ENCODE assay signal across 11 cellular contexts in genomic region chr1:201712387-201713092, GRCh38.
DNase-seq lines count a peak whose midpoint lies in the region; ATAC-seq and TF ChIP-seq lines count a peak whose summit lies in the region.
"Had no signal": no experiment of that assay in that cellular context is flagged by ENCODE, and none has a peak within 500 bp of the region (broad histone marks: within the 10 kb centered on the region; RNA-seq: fewer than 3 reads in every experiment).

No MANE protein-coding gene starts in this region.

- DNase-seq in AG04450 (ENCODE audit: low read depth, low spot score) (no peak), glomerular visceral epithelial cell (ENCODE audit: extremely low spot score) (peak; percentile 40), sigmoid colon (peak; percentile 71), NCI-H146 (lab: John Stamatoyannopoulos, UW) (no peak), GM19238 (ENCODE audit: insufficient read length, low spot score) (no peak), COLO829 (ENCODE audit: low spot score) (no peak)
- no peak for DNase-seq in natural killer cell treated with Interleukin-12 subunit alpha and Interleukin-12 subunit beta and Interleukin-15 and Interleukin-18, amount 100 ng/mL, for 72 hours (ENCODE audit: low spot score)
- DNase-seq: NCI-H1436 treated with DMSO at 0.1 percent for 48 hours had no signal

- H3K27ac Mint-ChIP-seq in activated T-helper 17 cell treated with anti-CD3 and anti-CD28 coated beads, Interleukin-2, amount 50 U/mL, for 72 hours: peak overlapping the region; percentile 14
- no peak overlapping the region for H3K27ac Mint-ChIP-seq in natural killer cell treated with Interleukin-12 subunit alpha and Interleukin-12 subunit beta and Interleukin-15 and Interleukin-18, amount 100 ng/mL, for 72 hours
- H3K27ac Mint-ChIP-seq: activated CD8-positive, alpha-beta T cell treated with anti-CD3 and anti-CD28 coated beads for 36 hours; T-helper 2 cell treated with Interferon-gamma antibody and Interleukin-4, amounts not matched to agents 5 μg/mL and 100 μg/mL, for 36 hours had no signal

- no peak for TF ChIP-seq CTCF in AG04450 (IDR thresholded peaks at IDR 0.05; ENCODE audit: low read depth, low read length)
- no peak for TF ChIP-seq CTCF in sigmoid colon (IDR thresholded peaks at IDR 0.05)

- 85 to 87% methylated on average over 7 of the region's 7 CpGs for WGBS in sigmoid colon, 2 donors

- H3K4me1 Mint-ChIP-seq in activated T-helper 17 cell treated with anti-CD3 and anti-CD28 coated beads, Interleukin-2, amount 50 U/mL, for 72 hours: no peaks in the 10 kb centered on the region
- H3K4me1 Mint-ChIP-seq in natural killer cell treated with Interleukin-12 subunit alpha and Interleukin-12 subunit beta and Interleukin-15 and Interleukin-18, amount 100 ng/mL, for 72 hours (ENCODE audit: low read depth in 2 of 2): no peaks in the 10 kb centered on the region

- no peak overlapping the region for H3K4me3 Mint-ChIP-seq in activated T-helper 17 cell treated with anti-CD3 and anti-CD28 coated beads, Interleukin-2, amount 50 U/mL, for 72 hours
- H3K4me3 Mint-ChIP-seq in natural killer cell treated with Interleukin-12 subunit alpha and Interleukin-12 subunit beta and Interleukin-15 and Interleukin-18, amount 100 ng/mL, for 72 hours: no peak overlapping the region
- H3K4me3 Mint-ChIP-seq: activated CD8-positive, alpha-beta T cell treated with anti-CD3 and anti-CD28 coated beads for 36 hours; T-helper 2 cell treated with Interferon-gamma antibody and Interleukin-4, amounts not matched to agents 5 μg/mL and 100 μg/mL, for 36 hours had no signal

- H3K4me3 ChIP-seq in AG04450 (ENCODE audit: low read depth, low read length) (no peak overlapping the region), sigmoid colon (no peak overlapping the region)

- no peak for ATAC-seq in activated T-helper 17 cell treated with anti-CD3 and anti-CD28 coated beads, Interleukin-2, amount 50 U/mL, for 72 hours (replicated peaks)
- no peak for ATAC-seq in natural killer cell treated with Interleukin-12 subunit alpha and Interleukin-12 subunit beta and Interleukin-15 and Interleukin-18, amount 100 ng/mL, for 72 hours
- ATAC-seq: activated CD8-positive, alpha-beta T cell treated with anti-CD3 and anti-CD28 coated beads for 36 hours had no signal

- peak in 1 of 2 donors; percentile 13 for TF ChIP-seq POLR2A in sigmoid colon (IDR thresholded peaks at IDR 0.05)

- TF ChIP-seq EP300 in sigmoid colon (IDR thresholded peaks at IDR 0.05): no peak

- no peaks in the 10 kb centered on the region for H3K9me3 ChIP-seq in AG04450 (ENCODE audit: control insufficient read depth, insufficient read depth, low read length)
- H3K9me3 ChIP-seq in sigmoid colon: no peaks in the 10 kb centered on the region

- CTCF ChIA-PET in AG04450 (lab: Charles Lee): interaction anchor here (1.3 to 10.4 kb wide), 6 partner anchors 8 to 166 kb away, joined by 3 to 232 read pairs (median 14); no protein-coding TSS in a partner anchor

- intact Hi-C loops in sigmoid colon (cut with DNase I): loop anchor here (10.0 kb wide), 1 partner anchor 248 kb away; the partner anchor contains the start of gene PHLDA3

- no peaks in the 10 kb centered on the region for H3K27me3 ChIP-seq in AG04450 (ENCODE audit: control insufficient read depth, insufficient read depth, low read length)
- H3K27me3 ChIP-seq in sigmoid colon: no peaks in the 10 kb centered on the region

- H3K36me3 Mint-ChIP-seq in activated T-helper 17 cell treated with anti-CD3 and anti-CD28 coated beads, Interleukin-2, amount 50 U/mL, for 72 hours (ENCODE audit: low read depth): no peaks in the 10 kb centered on the region
- no peaks in the 10 kb centered on the region for H3K36me3 Mint-ChIP-seq in natural killer cell treated with Interleukin-12 subunit alpha and Interleukin-12 subunit beta and Interleukin-15 and Interleukin-18, amount 100 ng/mL, for 72 hours

- POLR2A ChIA-PET in AG04450 (lab: Yijun Ruan, JAX): interaction anchor here (1.0 to 1.3 kb wide), 4 partner anchors 35 to 79 kb away, joined by 3 to 11 read pairs (median 4); no protein-coding TSS in a partner anchor

- peaks cover 0 to 94% (median 76%) of the 10 kb centered on the region in 4 donors for H3K4me1 ChIP-seq in sigmoid colon

- H3K27me3 Mint-ChIP-seq in activated T-helper 17 cell treated with anti-CD3 and anti-CD28 coated beads, Interleukin-2, amount 50 U/mL, for 72 hours: no peaks in the 10 kb centered on the region
- H3K27me3 Mint-ChIP-seq in natural killer cell treated with Interleukin-12 subunit alpha and Interleukin-12 subunit beta and Interleukin-15 and Interleukin-18, amount 100 ng/mL, for 72 hours: peaks cover 0 to 2% of the 10 kb centered on the region in 2 donors
- H3K27me3 Mint-ChIP-seq: activated CD8-positive, alpha-beta T cell treated with anti-CD3 and anti-CD28 coated beads for 36 hours had no signal

- H3K9me3 Mint-ChIP-seq in activated T-helper 17 cell treated with anti-CD3 and anti-CD28 coated beads, Interleukin-2, amount 50 U/mL, for 72 hours: no peaks in the 10 kb centered on the region
- no peaks in the 10 kb centered on the region for H3K9me3 Mint-ChIP-seq in natural killer cell treated with Interleukin-12 subunit alpha and Interleukin-12 subunit beta and Interleukin-15 and Interleukin-18, amount 100 ng/mL, for 72 hours
- H3K9me3 Mint-ChIP-seq: activated CD8-positive, alpha-beta T cell treated with anti-CD3 and anti-CD28 coated beads for 36 hours; T-helper 2 cell treated with Interferon-gamma antibody and Interleukin-4, amounts not matched to agents 5 μg/mL and 100 μg/mL, for 36 hours had no signal

- peak overlapping the region; percentile 97 for H3K27ac ChIP-seq in AG04450 (ENCODE audit: low read depth, low read length)
- H3K27ac ChIP-seq in sigmoid colon: peak overlapping the region; percentile 84 to 96 (median 90)

- H3K36me3 ChIP-seq in sigmoid colon: peaks cover 0 to 11% (median 0%) of the 10 kb centered on the region in 4 donors

Comparison
In these comparisons a context has a peak if more than half of its experiments do, and no peak if none do; other contexts are left out.
1. DNase-seq: peak in glomerular visceral epithelial cell (single experiment) and sigmoid colon (single experiment); none in AG04450 (single experiment), NCI-H146 (single experiment), GM19238 (single experiment), COLO829 (single experiment) and natural killer cell treated with Interleukin-12 subunit alpha and Interleukin-12 subunit beta and Interleukin-15 and Interleukin-18, amount 100 ng/mL, for 72 hours (single experiment).